In the genomic region with DNA sequence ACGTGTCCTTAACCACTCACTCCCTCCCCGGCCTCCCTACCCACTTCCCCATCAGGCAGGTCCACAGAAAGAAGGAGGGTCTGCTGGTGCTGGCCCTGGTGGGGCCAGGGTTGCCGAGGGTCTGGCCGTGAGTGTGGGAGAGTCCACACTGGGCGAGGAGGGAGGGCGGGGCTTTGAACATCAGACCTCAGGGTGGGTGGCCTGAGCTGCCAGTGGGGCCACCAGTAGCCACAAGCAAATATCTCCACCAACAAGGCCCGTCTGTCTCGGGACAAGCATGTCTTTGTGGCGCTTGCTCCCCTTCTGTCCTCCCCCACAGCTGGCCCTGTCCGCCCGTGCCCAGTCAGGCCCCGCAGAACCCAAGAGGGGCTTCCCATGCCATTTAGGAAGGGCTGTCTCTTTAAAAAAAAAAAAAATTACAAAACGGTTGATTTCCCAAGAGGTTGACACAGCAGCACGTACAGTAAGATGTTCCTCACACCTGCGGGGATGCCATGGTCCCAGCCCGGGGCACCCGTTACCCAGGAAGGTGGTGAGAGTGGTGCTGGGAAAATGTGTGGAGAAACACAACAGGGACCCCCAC, we compare ENCODE assay signal across 13 cellular contexts. TPM values are rescaled to one million over a fixed set of nuclear protein-coding genes. Genes with fewer than 3 reads are reported as not detected.
DNase-seq lines count a peak whose midpoint lies in the region; ATAC-seq and TF ChIP-seq lines count a peak whose summit lies in the region.
"Had no signal": no experiment of that assay in that cellular context is flagged by ENCODE, and none has a peak within 500 bp of the region (broad histone marks: within the 10 kb centered on the region; RNA-seq: fewer than 3 reads in every experiment).

No MANE protein-coding gene starts in this region.

- no peaks in the 10 kb centered on the region for H3K36me3 ChIP-seq in Loucy (ENCODE audit: insufficient read depth, low read length)

- WGBS in lower leg skin, 2 donors: 47 to 52% methylated on average over 16 to 17 of the region's 17 CpGs

- no peaks in the 10 kb centered on the region for H3K4me1 ChIP-seq in Loucy (ENCODE audit: insufficient read depth, low read length, poor library complexity, severe bottlenecking)
- H3K4me1 ChIP-seq: foreskin keratinocyte had no signal

- TF ChIP-seq POLR2A in lower leg skin (IDR thresholded peaks at IDR 0.05): no peak

- peaks cover 57% of the 10 kb centered on the region for H3K27me3 Mint-ChIP-seq in dendritic cell treated with granulocyte-macrophage colony-stimulating factor and Interleukin-4, amounts not matched to agents 40 ng/mL and 50 ng/mL, for 4 days
- H3K27me3 Mint-ChIP-seq: activated naive CD4-positive, alpha-beta T cell treated with anti-CD3 and anti-CD28 coated beads, Interleukin-2, amount 50 U/mL, for 24 hours had no signal

- ATAC-seq in GM21529 (IDR thresholded peaks at IDR 0.05; ENCODE audit: unreplicated experiment): no peak
- ATAC-seq: foreskin keratinocyte; natural killer cell treated with Interleukin-12 subunit alpha and Interleukin-12 subunit beta and Interleukin-15 and Interleukin-18, amount 100 ng/mL, for 72 hours had no signal

- H3K4me2 ChIP-seq in Loucy (ENCODE audit: low read depth, low read length, poor library complexity, severe bottlenecking): no peak overlapping the region

- TF ChIP-seq CTCF in Loucy (conservative IDR thresholded peaks at IDR 0.05; ENCODE audit: low read length) (no peak), lower leg skin (IDR thresholded peaks at IDR 0.05) (no peak)

- H3K79me2 ChIP-seq in Loucy (ENCODE audit: insufficient read depth, low read length): no peaks in the 10 kb centered on the region

- no peaks in the 10 kb centered on the region for H3K9me3 Mint-ChIP-seq in dendritic cell treated with granulocyte-macrophage colony-stimulating factor and Interleukin-4, amounts not matched to agents 40 ng/mL and 50 ng/mL, for 4 days
- H3K9me3 Mint-ChIP-seq: activated naive CD4-positive, alpha-beta T cell treated with anti-CD3 and anti-CD28 coated beads, Interleukin-2, amount 50 U/mL, for 24 hours; natural killer cell treated with Interleukin-12 subunit alpha and Interleukin-12 subunit beta and Interleukin-15 and Interleukin-18, amount 100 ng/mL, for 72 hours had no signal

- H3K9me2 ChIP-seq in Loucy (replicated peaks; ENCODE audit: low read depth, low read length): no peaks in the 10 kb centered on the region

- H2AFZ ChIP-seq in Loucy (ENCODE audit: low read length): peak overlapping the region; percentile 19; the same call in 1 of the 2 replicates

- no peaks in the 10 kb centered on the region for H4K20me1 ChIP-seq in Loucy (ENCODE audit: insufficient read depth, low read length, poor library complexity, severe bottlenecking)

- no peak overlapping the region for H3K4me3 Mint-ChIP-seq in dendritic cell treated with granulocyte-macrophage colony-stimulating factor and Interleukin-4, amounts not matched to agents 40 ng/mL and 50 ng/mL, for 4 days
- H3K4me3 Mint-ChIP-seq: activated naive CD4-positive, alpha-beta T cell treated with anti-CD3 and anti-CD28 coated beads, Interleukin-2, amount 50 U/mL, for 24 hours; natural killer cell treated with Interleukin-12 subunit alpha and Interleukin-12 subunit beta and Interleukin-15 and Interleukin-18, amount 100 ng/mL, for 72 hours had no signal

- no peaks in the 10 kb centered on the region for H3K36me3 Mint-ChIP-seq in dendritic cell treated with granulocyte-macrophage colony-stimulating factor and Interleukin-4, amounts not matched to agents 40 ng/mL and 50 ng/mL, for 4 days (ENCODE audit: low read depth)
- H3K36me3 Mint-ChIP-seq: activated naive CD4-positive, alpha-beta T cell treated with anti-CD3 and anti-CD28 coated beads, Interleukin-2, amount 50 U/mL, for 24 hours; natural killer cell treated with Interleukin-12 subunit alpha and Interleukin-12 subunit beta and Interleukin-15 and Interleukin-18, amount 100 ng/mL, for 72 hours had no signal

- H3K9ac ChIP-seq in Loucy (ENCODE audit: low read depth, low read length, poor library complexity, severe bottlenecking): no peak overlapping the region

- H3F3A ChIP-seq in Loucy (ENCODE audit: low read depth): no peaks in the 10 kb centered on the region

- peak overlapping the region; percentile 61 for H3K27ac Mint-ChIP-seq in dendritic cell treated with granulocyte-macrophage colony-stimulating factor and Interleukin-4, amounts not matched to agents 40 ng/mL and 50 ng/mL, for 4 days
- H3K27ac Mint-ChIP-seq: activated naive CD4-positive, alpha-beta T cell treated with anti-CD3 and anti-CD28 coated beads, Interleukin-2, amount 50 U/mL, for 24 hours; natural killer cell treated with Interleukin-12 subunit alpha and Interleukin-12 subunit beta and Interleukin-15 and Interleukin-18, amount 100 ng/mL, for 72 hours had no signal

- peaks cover 24% of the 10 kb centered on the region for H3K4me1 Mint-ChIP-seq in dendritic cell treated with granulocyte-macrophage colony-stimulating factor and Interleukin-4, amounts not matched to agents 40 ng/mL and 50 ng/mL, for 4 days (ENCODE audit: low read depth)
- H3K4me1 Mint-ChIP-seq: activated naive CD4-positive, alpha-beta T cell treated with anti-CD3 and anti-CD28 coated beads, Interleukin-2, amount 50 U/mL, for 24 hours had no signal

- intact Hi-C loops in dendritic cell treated with granulocyte-macrophage colony-stimulating factor and Interleukin-4, amounts not matched to agents 40 ng/mL and 50 ng/mL, for 4 days (cut with micrococcal nuclease): no loop called here
- intact Hi-C loops in lower leg skin (cut with DNase I; ENCODE audit: low total_unique reads): loop anchor here (10.0 kb wide), 1 partner anchor 75 kb away; no protein-coding TSS in a partner anchor

- no peaks in the 10 kb centered on the region for H3K9me3 ChIP-seq in Loucy (ENCODE audit: insufficient read depth, low read depth, low read length)

- H3K4me3 ChIP-seq in Loucy (ENCODE audit: low read length, poor library complexity, severe bottlenecking) (no peak overlapping the region), lower leg skin (ENCODE audit: low read depth, poor library complexity, severe bottlenecking) (no peak overlapping the region)

- peak in 54 of 56 donors; percentile 14 to 95 (median 80) for DNase-seq in nucleus accumbens (lab: John Stamatoyannopoulos, UW)
- no peak for DNase-seq in lower leg skin (ENCODE audit: low spot score in 2 of 2)
- no peak for DNase-seq in AG08395 (ENCODE audit: low spot score)
- DNase-seq: cortex of kidney; foreskin keratinocyte; GF-D8; NCI-H446 treated with DMSO at 0.1 percent for 48 hours; stimulated activated CD4-positive, alpha-beta T cell treated with anti-CD3 and anti-CD28 coated beads, Interleukin-15, amount 100 ng/mL, for 24 hours had no signal

- no peaks in the 10 kb centered on the region for H3K27me3 ChIP-seq in Loucy (ENCODE audit: insufficient read depth, low read length, poor library complexity, severe bottlenecking)
- H3K27me3 ChIP-seq: foreskin keratinocyte had no signal

RNA-seq across cellular contexts. Expression of a gene that starts 17.7 kb away (rescaled TPM):
- total RNA-seq in lower leg skin: 100 to 1,000 TPM; 167 to 249 (median 183) TPM

RNA-seq across cellular contexts. Expression of a gene that starts 23.6 kb away (rescaled TPM):
- 100 to 1,000 TPM; 143 to 242 (median 164) TPM for total RNA-seq in lower leg skin

RNA-seq across cellular contexts. Expression of a gene that starts 34.0 kb away (rescaled TPM):
- 10 to 100 TPM; 28.9 to 70.9 (median 42.9) TPM for total RNA-seq in lower leg skin

RNA-seq across cellular contexts. Expression of a gene that starts 34.6 kb away (rescaled TPM):
- 10 to 100 TPM; 31.1 to 57.0 (median 39.6) TPM for total RNA-seq in lower leg skin

RNA-seq across cellular contexts. Expression of a gene that starts 47.7 kb away (rescaled TPM):
- total RNA-seq in lower leg skin: 10 to 100 TPM; 30.9 to 52.4 (median 39.8) TPM

Comparison
In these comparisons a context has a peak if more than half of its experiments do, and no peak if none do; other contexts are left out.
1. DNase-seq: peak in nucleus accumbens (54 of 56); none in lower leg skin (0 of 2) and AG08395 (single experiment).